ENCODE assay signal across 1 cellular context in genomic region chr10:124592736-124593430, GRCh38.
TF ChIP-seq lines count a peak whose summit lies in the region.

No MANE protein-coding gene starts in this region.

TF ChIP-seq in H1, 55 proteins besides CTCF, POLR2A, EP300 and RAD21:
- TF ChIP-seq HDAC2 (IDR thresholded peaks at IDR 0.05; ENCODE audit: borderline replicate concordance in 1 of 2, low read depth in 2 of 2, low read length in 2 of 2) (no peak), BCL11A (IDR thresholded peaks at IDR 0.05; ENCODE audit: low read depth in 2 of 2, low read length in 2 of 2) (no peak), SRF (IDR thresholded peaks at IDR 0.05; ENCODE audit: low read depth, low read length) (no peak), CBX5 (IDR thresholded peaks at IDR 0.05; ENCODE audit: low read depth, low read length) (no peak), CEBPB (IDR thresholded peaks at IDR 0.05; ENCODE audit: low read depth, low read length) (no peak), NRF1 (IDR thresholded peaks at IDR 0.05; ENCODE audit: low read depth, low read length) (no peak), ZNF274 (IDR thresholded peaks at IDR 0.05; ENCODE audit: borderline replicate concordance, extremely low read depth, low read length) (no peak), CTBP2 (IDR thresholded peaks at IDR 0.05; ENCODE audit: borderline replicate concordance, insufficient read depth, insufficient read length, low read length) (no peak), MAFK (IDR thresholded peaks at IDR 0.05; ENCODE audit: low read depth, low read length) (no peak), ASH2L (IDR thresholded peaks at IDR 0.05; ENCODE audit: low read length) (no peak), SUZ12 (IDR thresholded peaks at IDR 0.05; ENCODE audit: low read length) (no peak), JUN (IDR thresholded peaks at IDR 0.05; ENCODE audit: low read depth, low read length) (no peak), ATF2 (IDR thresholded peaks at IDR 0.05; ENCODE audit: low read length) (no peak), PHF8 (conservative IDR thresholded peaks at IDR 0.05; ENCODE audit: low read depth, low read length) (no peak), CREB1 (IDR thresholded peaks at IDR 0.05) (no peak), SP4 (IDR thresholded peaks at IDR 0.05; ENCODE audit: low read length) (no peak)
